Comparison of ENCODE assay signal across 8 cellular contexts in genomic region chr3:152322756-152323155, GRCh38. TPM values are rescaled to one million over a fixed set of nuclear protein-coding genes. Genes with fewer than 3 reads are reported as not detected.
DNase-seq lines count a peak whose midpoint lies in the region; ATAC-seq and TF ChIP-seq lines count a peak whose summit lies in the region.

No MANE protein-coding gene starts in this region.

- no peak overlapping the region for H3K23ac ChIP-seq in mesenchymal stem cell (ENCODE audit: low read length in 2 of 2)

- peak; percentile 45 for ATAC-seq in HG03439 (IDR thresholded peaks at IDR 0.05; ENCODE audit: unreplicated experiment)

- no peak overlapping the region for H2BK15ac ChIP-seq in mesenchymal stem cell (ENCODE audit: low read depth, poor library complexity, severe bottlenecking)

- no peak for TF ChIP-seq EP300 in suprapubic skin (IDR thresholded peaks at IDR 0.05)

- peaks cover 65% of the 10 kb centered on the region for H3K4me1 ChIP-seq in suprapubic skin
- H3K4me1 ChIP-seq in mesenchymal stem cell (ENCODE audit: control insufficient read depth, insufficient read depth, low read depth, low read length), result no peaks in the 10 kb centered on the region
- H3K4me1 ChIP-seq in Caco-2, result peaks cover under 1% of the 10 kb centered on the region; the same call in 1 of the 2 replicates

- H3K27me3 ChIP-seq in suprapubic skin (no peaks in the 10 kb centered on the region), mesenchymal stem cell (ENCODE audit: control insufficient read depth in 1 of 2, insufficient read depth in 1 of 2, low read length in 2 of 2) (no peaks in the 10 kb centered on the region), Caco-2 (replicated peaks; ENCODE audit: control insufficient read depth, insufficient read depth, low read length) (no peaks in the 10 kb centered on the region)

- H3K9me3 Mint-ChIP-seq in activated naive CD4-positive, alpha-beta T cell treated with anti-CD3 and anti-CD28 coated beads, Interleukin-2, amount 10 ng/mL, durations not matched to agents 7 days and 5 days, result no peaks in the 10 kb centered on the region
- H3K9me3 Mint-ChIP-seq in chondrocyte (ENCODE audit: low read depth) (no peaks in the 10 kb centered on the region), Caco-2 (ENCODE audit: unreplicated experiment) (peaks cover 10% of the 10 kb centered on the region)

- BruUV-seq in Caco-2 (replicated peaks; lab: Mats Ljungman, UMichigan), result no TSS peak

- peaks cover 77% of the 10 kb centered on the region for H3K4me1 Mint-ChIP-seq in activated naive CD4-positive, alpha-beta T cell treated with anti-CD3 and anti-CD28 coated beads, Interleukin-2, amount 10 ng/mL, durations not matched to agents 7 days and 5 days
- H3K4me1 Mint-ChIP-seq in chondrocyte (ENCODE audit: low read depth) (peaks cover 66% of the 10 kb centered on the region), Caco-2 (ENCODE audit: low read depth, unreplicated experiment) (no peaks in the 10 kb centered on the region)

- peak overlapping the region; percentile 38 for H3K27ac Mint-ChIP-seq in activated naive CD4-positive, alpha-beta T cell treated with anti-CD3 and anti-CD28 coated beads, Interleukin-2, amount 10 ng/mL, durations not matched to agents 7 days and 5 days
- H3K27ac Mint-ChIP-seq in chondrocyte (ENCODE audit: unreplicated experiment) (peak overlapping the region; percentile 84), Caco-2 (ENCODE audit: unreplicated experiment) (no peak overlapping the region)

- no peak overlapping the region for H3K18ac ChIP-seq in mesenchymal stem cell (ENCODE audit: low read depth in 1 of 2, low read length in 2 of 2)

- no peak overlapping the region for H3K14ac ChIP-seq in mesenchymal stem cell (ENCODE audit: low read length in 2 of 2)

- no peaks in the 10 kb centered on the region for H3K79me1 ChIP-seq in mesenchymal stem cell (replicated peaks; ENCODE audit: low read length, poor library complexity, severe bottlenecking)

- TF ChIP-seq CTCF in chondrocyte (IDR thresholded peaks at IDR 0.05), result no peak
- no peak for TF ChIP-seq CTCF in suprapubic skin (IDR thresholded peaks at IDR 0.05)
- TF ChIP-seq CTCF in Caco-2 (IDR thresholded peaks at IDR 0.05; ENCODE audit: insufficient read depth in 1 of 2, low read depth in 1 of 2, low read length in 1 of 2, severe bottlenecking in 1 of 2, unreplicated experiment in 1 of 2), result no peak

- H4K91ac ChIP-seq in mesenchymal stem cell (ENCODE audit: low read length), result no peak overlapping the region

- no peak overlapping the region for H3K4ac ChIP-seq in mesenchymal stem cell (ENCODE audit: low read depth in 1 of 2, low read length in 2 of 2)

- H3K4me3 ChIP-seq in suprapubic skin, result no peak overlapping the region
- no peak overlapping the region for H3K4me3 ChIP-seq in mesenchymal stem cell (ENCODE audit: insufficient read depth in 1 of 2, low read depth in 1 of 2, low read length in 2 of 2)
- H3K4me3 ChIP-seq in Caco-2 (ENCODE audit: low read depth, low read length), result no peak overlapping the region

- H3K27ac ChIP-seq in suprapubic skin, result peak overlapping the region; percentile 41
- no peak overlapping the region for H3K27ac ChIP-seq in mesenchymal stem cell (ENCODE audit: low read length, poor library complexity, severe bottlenecking)

- no peak overlapping the region for H4K8ac ChIP-seq in mesenchymal stem cell (ENCODE audit: low read length)

- no peak overlapping the region for H3K9ac ChIP-seq in mesenchymal stem cell (ENCODE audit: low read length)

- intact Hi-C loops in Caco-2 (cut with micrococcal nuclease; ENCODE audit: unreplicated experiment), result no loop called here

- WGBS in suprapubic skin, result 0% methylated on average over 1 of the region's 1 CpG
- WGBS in mesenchymal stem cell, result 94% methylated on average over 1 of the region's 1 CpG

- peaks cover 53% of the 10 kb centered on the region for H3K36me3 Mint-ChIP-seq in activated naive CD4-positive, alpha-beta T cell treated with anti-CD3 and anti-CD28 coated beads, Interleukin-2, amount 10 ng/mL, durations not matched to agents 7 days and 5 days
- H3K36me3 Mint-ChIP-seq in chondrocyte (ENCODE audit: low read depth) (peaks cover 10% of the 10 kb centered on the region), Caco-2 (ENCODE audit: insufficient read depth, unreplicated experiment) (peaks cover 26% of the 10 kb centered on the region)

- H3K4me3 Mint-ChIP-seq in activated naive CD4-positive, alpha-beta T cell treated with anti-CD3 and anti-CD28 coated beads, Interleukin-2, amount 10 ng/mL, durations not matched to agents 7 days and 5 days, result no peak overlapping the region
- H3K4me3 Mint-ChIP-seq in chondrocyte (ENCODE audit: unreplicated experiment), result no peak overlapping the region
- no peak overlapping the region for H3K4me3 Mint-ChIP-seq in Caco-2 (ENCODE audit: unreplicated experiment)

- no peaks in the 10 kb centered on the region for H3K27me3 Mint-ChIP-seq in activated naive CD4-positive, alpha-beta T cell treated with anti-CD3 and anti-CD28 coated beads, Interleukin-2, amount 10 ng/mL, durations not matched to agents 7 days and 5 days
- H3K27me3 Mint-ChIP-seq in chondrocyte (ENCODE audit: low read depth), result no peaks in the 10 kb centered on the region
- no peaks in the 10 kb centered on the region for H3K27me3 Mint-ChIP-seq in Caco-2 (ENCODE audit: insufficient read depth, unreplicated experiment)

- no peak overlapping the region for H2BK5ac ChIP-seq in mesenchymal stem cell (ENCODE audit: low read depth, low read length, poor library complexity, severe bottlenecking)

- H3K36me3 ChIP-seq in suprapubic skin, result no peaks in the 10 kb centered on the region
- H3K36me3 ChIP-seq in mesenchymal stem cell (ENCODE audit: control insufficient read depth in 1 of 2, insufficient read depth in 2 of 2, low read depth in 1 of 2, low read length in 2 of 2), result peaks cover 0 to 15% of the 10 kb centered on the region in 2 experiments
- H3K36me3 ChIP-seq in Caco-2 (ENCODE audit: control insufficient read depth, insufficient read depth, low read length), result no peaks in the 10 kb centered on the region

- POLR2A ChIA-PET in Caco-2 (lab: Charles Lee), result no interaction called here

- H2BK120ac ChIP-seq in mesenchymal stem cell (ENCODE audit: low read depth, low read length), result no peak overlapping the region

- H2BK12ac ChIP-seq in mesenchymal stem cell (ENCODE audit: low read length in 2 of 2), result no peak overlapping the region

- H3K9me3 ChIP-seq in suprapubic skin (no peaks in the 10 kb centered on the region), mesenchymal stem cell (ENCODE audit: control insufficient read depth, low read length) (peaks cover 5% of the 10 kb centered on the region), Caco-2 (no peaks in the 10 kb centered on the region)

- no peak overlapping the region for H3K4me2 ChIP-seq in mesenchymal stem cell (ENCODE audit: low read length, poor library complexity, severe bottlenecking)

- TF ChIP-seq POLR2A in suprapubic skin (IDR thresholded peaks at IDR 0.05), result no peak

- no peak overlapping the region for H2AFZ ChIP-seq in mesenchymal stem cell (ENCODE audit: low read depth, low read length)

- DNase-seq in activated naive CD4-positive, alpha-beta T cell treated with anti-CD3 and anti-CD28 coated beads, Interleukin-2, amount 10 ng/mL, durations not matched to agents 7 days and 5 days, result no peak
- DNase-seq in activated naive CD4-positive, alpha-beta T cell (lab: John Stamatoyannopoulos, UW), result no peak
- DNase-seq in chondrocyte (ENCODE audit: low spot score) (no peak), suprapubic skin (ENCODE audit: low spot score in 2 of 2) (no peak), mesenchymal stem cell (no peak), Caco-2 (no peak), NCI-H2227 (lab: John Stamatoyannopoulos, UW; ENCODE audit: unreplicated experiment) (no peak)

- H2AK5ac ChIP-seq in mesenchymal stem cell (ENCODE audit: low read length, severe bottlenecking), result no peak overlapping the region

- CTCF ChIA-PET in activated naive CD4-positive, alpha-beta T cell treated with anti-CD3 and anti-CD28 coated beads, Interleukin-2, amount 10 ng/mL, durations not matched to agents 7 days and 5 days (lab: Charles Lee), result no interaction called here
- CTCF ChIA-PET in Caco-2 (lab: Charles Lee), result no interaction called here

RNA-seq across cellular contexts. Expression of gene MBNL1, which starts 54.0 kb away (rescaled TPM):
- total RNA-seq in chondrocyte (164 to 177 TPM (median 166 TPM) in 3 replicates), suprapubic skin (100 to 1,000 TPM; 258 to 478 (median 320) TPM), Caco-2 (2022) (67.1 and 68.6 TPM in 2 replicates)
- 85.7 TPM for polyA plus RNA-seq in mesenchymal stem cell (2013, experiment 1 of 2)
- 85.2 TPM for polyA plus RNA-seq in mesenchymal stem cell (2013, experiment 2 of 2)
